In genomic region chr21:25791321-25791720, GRCh38 we compare ENCODE assay signal across 1 cellular context.
TF ChIP-seq lines count a peak whose summit lies in the region.

No MANE protein-coding gene starts in this region.

TF ChIP-seq in K562, 482 proteins besides CTCF, POLR2A, EP300 and RAD21:
- TF ChIP-seq ZZZ3 (IDR thresholded peaks at IDR 0.05) (no peak), ADNP (tag; IDR thresholded peaks at IDR 0.05) (no peak), ELF1 (tag; IDR thresholded peaks at IDR 0.05) (no peak), PRMT5 (CRISPR knock-in tag; IDR thresholded peaks at IDR 0.05) (no peak), ZKSCAN3 (CRISPR knock-in tag; IDR thresholded peaks at IDR 0.05) (no peak), MCM5 (IDR thresholded peaks at IDR 0.05; ENCODE audit: low read depth) (no peak), HDAC3 (IDR thresholded peaks at IDR 0.05; ENCODE audit: borderline replicate concordance, partially characterized antibody) (no peak), YBX1 (IDR thresholded peaks at IDR 0.05) (no peak), ZNF589 (CRISPR knock-in tag; IDR thresholded peaks at IDR 0.05; ENCODE audit: low read depth) (no peak)
- TF ChIP-seq, protein P1, sequence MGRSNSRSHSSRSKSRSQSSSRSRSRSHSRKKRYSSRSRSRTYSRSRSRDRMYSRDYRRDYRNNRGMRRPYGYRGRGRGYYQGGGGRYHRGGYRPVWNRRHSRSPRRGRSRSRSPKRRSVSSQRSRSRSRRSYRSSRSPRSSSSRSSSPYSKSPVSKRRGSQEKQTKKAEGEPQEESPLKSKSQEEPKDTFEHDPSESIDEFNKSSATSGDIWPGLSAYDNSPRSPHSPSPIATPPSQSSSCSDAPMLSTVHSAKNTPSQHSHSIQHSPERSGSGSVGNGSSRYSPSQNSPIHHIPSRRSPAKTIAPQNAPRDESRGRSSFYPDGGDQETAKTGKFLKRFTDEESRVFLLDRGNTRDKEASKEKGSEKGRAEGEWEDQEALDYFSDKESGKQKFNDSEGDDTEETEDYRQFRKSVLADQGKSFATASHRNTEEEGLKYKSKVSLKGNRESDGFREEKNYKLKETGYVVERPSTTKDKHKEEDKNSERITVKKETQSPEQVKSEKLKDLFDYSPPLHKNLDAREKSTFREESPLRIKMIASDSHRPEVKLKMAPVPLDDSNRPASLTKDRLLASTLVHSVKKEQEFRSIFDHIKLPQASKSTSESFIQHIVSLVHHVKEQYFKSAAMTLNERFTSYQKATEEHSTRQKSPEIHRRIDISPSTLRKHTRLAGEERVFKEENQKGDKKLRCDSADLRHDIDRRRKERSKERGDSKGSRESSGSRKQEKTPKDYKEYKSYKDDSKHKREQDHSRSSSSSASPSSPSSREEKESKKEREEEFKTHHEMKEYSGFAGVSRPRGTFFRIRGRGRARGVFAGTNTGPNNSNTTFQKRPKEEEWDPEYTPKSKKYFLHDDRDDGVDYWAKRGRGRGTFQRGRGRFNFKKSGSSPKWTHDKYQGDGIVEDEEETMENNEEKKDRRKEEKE (IDR thresholded peaks at IDR 0.05; ENCODE audit: borderline replicate concordance in 1 of 2, control insufficient read depth in 1 of 2, low read depth in 2 of 2, low read length in 1 of 2): no peak
- TF ChIP-seq, protein P2, sequence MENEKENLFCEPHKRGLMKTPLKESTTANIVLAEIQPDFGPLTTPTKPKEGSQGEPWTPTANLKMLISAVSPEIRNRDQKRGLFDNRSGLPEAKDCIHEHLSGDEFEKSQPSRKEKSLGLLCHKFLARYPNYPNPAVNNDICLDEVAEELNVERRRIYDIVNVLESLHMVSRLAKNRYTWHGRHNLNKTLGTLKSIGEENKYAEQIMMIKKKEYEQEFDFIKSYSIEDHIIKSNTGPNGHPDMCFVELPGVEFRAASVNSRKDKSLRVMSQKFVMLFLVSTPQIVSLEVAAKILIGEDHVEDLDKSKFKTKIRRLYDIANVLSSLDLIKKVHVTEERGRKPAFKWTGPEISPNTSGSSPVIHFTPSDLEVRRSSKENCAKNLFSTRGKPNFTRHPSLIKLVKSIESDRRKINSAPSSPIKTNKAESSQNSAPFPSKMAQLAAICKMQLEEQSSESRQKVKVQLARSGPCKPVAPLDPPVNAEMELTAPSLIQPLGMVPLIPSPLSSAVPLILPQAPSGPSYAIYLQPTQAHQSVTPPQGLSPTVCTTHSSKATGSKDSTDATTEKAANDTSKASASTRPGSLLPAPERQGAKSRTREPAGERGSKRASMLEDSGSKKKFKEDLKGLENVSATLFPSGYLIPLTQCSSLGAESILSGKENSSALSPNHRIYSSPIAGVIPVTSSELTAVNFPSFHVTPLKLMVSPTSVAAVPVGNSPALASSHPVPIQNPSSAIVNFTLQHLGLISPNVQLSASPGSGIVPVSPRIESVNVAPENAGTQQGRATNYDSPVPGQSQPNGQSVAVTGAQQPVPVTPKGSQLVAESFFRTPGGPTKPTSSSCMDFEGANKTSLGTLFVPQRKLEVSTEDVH (IDR thresholded peaks at IDR 0.05; ENCODE audit: low read depth, partially characterized antibody): no peak
